ENCODE assay signal across 1 cellular context in the genomic region with DNA sequence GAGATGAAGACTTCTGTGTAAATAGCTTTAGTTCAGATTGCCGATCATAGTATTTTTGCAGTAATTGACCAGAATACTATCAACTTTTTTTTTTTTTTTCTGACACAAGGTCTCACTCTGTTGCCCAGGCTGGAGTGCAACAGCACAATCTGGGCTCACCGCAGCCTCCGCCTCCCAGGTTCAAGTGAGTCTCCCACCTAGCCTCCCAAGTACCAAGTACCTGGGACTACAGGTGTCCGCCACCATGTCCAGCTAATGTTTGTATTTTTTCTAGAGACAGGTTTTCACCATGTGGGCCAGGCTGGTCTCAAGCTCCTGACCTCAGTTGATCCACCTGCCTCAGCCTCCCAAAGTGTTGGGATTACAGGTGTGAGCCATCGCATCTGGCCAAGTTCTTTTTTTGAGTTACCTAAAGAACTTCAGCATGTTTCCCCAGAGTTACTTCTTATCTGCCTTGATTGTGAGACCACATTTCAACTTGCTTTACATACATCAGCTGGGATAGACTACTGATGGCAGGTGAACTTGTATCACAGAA.
TF ChIP-seq lines count a peak whose summit lies in the region.

No MANE protein-coding gene starts in this region.

TF ChIP-seq in HepG2, 621 proteins besides CTCF, POLR2A, EP300 and RAD21 (continued from another document and continues in another):
- TF ChIP-seq, protein P1, sequence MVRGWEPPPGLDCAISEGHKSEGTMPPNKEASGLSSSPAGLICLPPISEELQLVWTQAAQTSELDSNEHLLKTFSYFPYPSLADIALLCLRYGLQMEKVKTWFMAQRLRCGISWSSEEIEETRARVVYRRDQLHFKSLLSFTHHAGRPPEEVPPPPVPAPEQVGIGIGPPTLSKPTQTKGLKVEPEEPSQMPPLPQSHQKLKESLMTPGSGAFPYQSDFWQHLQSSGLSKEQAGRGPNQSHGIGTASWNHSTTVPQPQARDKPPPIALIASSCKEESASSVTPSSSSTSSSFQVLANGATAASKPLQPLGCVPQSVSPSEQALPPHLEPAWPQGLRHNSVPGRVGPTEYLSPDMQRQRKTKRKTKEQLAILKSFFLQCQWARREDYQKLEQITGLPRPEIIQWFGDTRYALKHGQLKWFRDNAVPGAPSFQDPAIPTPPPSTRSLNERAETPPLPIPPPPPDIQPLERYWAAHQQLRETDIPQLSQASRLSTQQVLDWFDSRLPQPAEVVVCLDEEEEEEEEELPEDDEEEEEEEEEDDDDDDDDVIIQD (CRISPR knock-in tag; IDR thresholded peaks at IDR 0.05; ENCODE audit: low read depth): no peak
- no peak for TF ChIP-seq ZFP82 (CRISPR knock-in tag; IDR thresholded peaks at IDR 0.05; ENCODE audit: borderline replicate concordance)
- TF ChIP-seq EEA1 (CRISPR knock-in tag; IDR thresholded peaks at IDR 0.05; ENCODE audit: borderline replicate concordance): no peak
- TF ChIP-seq HDAC1 (CRISPR knock-in tag; IDR thresholded peaks at IDR 0.05): no peak
- TF ChIP-seq, protein P2, sequence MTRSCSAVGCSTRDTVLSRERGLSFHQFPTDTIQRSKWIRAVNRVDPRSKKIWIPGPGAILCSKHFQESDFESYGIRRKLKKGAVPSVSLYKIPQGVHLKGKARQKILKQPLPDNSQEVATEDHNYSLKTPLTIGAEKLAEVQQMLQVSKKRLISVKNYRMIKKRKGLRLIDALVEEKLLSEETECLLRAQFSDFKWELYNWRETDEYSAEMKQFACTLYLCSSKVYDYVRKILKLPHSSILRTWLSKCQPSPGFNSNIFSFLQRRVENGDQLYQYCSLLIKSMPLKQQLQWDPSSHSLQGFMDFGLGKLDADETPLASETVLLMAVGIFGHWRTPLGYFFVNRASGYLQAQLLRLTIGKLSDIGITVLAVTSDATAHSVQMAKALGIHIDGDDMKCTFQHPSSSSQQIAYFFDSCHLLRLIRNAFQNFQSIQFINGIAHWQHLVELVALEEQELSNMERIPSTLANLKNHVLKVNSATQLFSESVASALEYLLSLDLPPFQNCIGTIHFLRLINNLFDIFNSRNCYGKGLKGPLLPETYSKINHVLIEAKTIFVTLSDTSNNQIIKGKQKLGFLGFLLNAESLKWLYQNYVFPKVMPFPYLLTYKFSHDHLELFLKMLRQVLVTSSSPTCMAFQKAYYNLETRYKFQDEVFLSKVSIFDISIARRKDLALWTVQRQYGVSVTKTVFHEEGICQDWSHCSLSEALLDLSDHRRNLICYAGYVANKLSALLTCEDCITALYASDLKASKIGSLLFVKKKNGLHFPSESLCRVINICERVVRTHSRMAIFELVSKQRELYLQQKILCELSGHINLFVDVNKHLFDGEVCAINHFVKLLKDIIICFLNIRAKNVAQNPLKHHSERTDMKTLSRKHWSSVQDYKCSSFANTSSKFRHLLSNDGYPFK (CRISPR knock-in tag; IDR thresholded peaks at IDR 0.05; ENCODE audit: borderline replicate concordance): no peak
- no peak for TF ChIP-seq RELA (CRISPR knock-in tag; IDR thresholded peaks at IDR 0.05)
- no peak for TF ChIP-seq SP1 (IDR thresholded peaks at IDR 0.05)
- no peak for TF ChIP-seq SP1 (CRISPR knock-in tag; IDR thresholded peaks at IDR 0.05)
- TF ChIP-seq KAT7 (CRISPR knock-in tag; IDR thresholded peaks at IDR 0.05; ENCODE audit: borderline replicate concordance): 0 out of 2 replicates have a peak, but pooled peaks have one; percentile 23
- TF ChIP-seq SAP130 (CRISPR knock-in tag; IDR thresholded peaks at IDR 0.05; ENCODE audit: low read depth): peak; percentile 26; the same call in 1 of the 2 replicates
- no peak for TF ChIP-seq SMAD1 (CRISPR knock-in tag; IDR thresholded peaks at IDR 0.05; ENCODE audit: borderline replicate concordance, low read depth)
- TF ChIP-seq, protein P3, sequence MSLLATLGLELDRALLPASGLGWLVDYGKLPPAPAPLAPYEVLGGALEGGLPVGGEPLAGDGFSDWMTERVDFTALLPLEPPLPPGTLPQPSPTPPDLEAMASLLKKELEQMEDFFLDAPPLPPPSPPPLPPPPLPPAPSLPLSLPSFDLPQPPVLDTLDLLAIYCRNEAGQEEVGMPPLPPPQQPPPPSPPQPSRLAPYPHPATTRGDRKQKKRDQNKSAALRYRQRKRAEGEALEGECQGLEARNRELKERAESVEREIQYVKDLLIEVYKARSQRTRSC (CRISPR knock-in tag; IDR thresholded peaks at IDR 0.05; ENCODE audit: low read depth): no peak
- TF ChIP-seq, protein P4, sequence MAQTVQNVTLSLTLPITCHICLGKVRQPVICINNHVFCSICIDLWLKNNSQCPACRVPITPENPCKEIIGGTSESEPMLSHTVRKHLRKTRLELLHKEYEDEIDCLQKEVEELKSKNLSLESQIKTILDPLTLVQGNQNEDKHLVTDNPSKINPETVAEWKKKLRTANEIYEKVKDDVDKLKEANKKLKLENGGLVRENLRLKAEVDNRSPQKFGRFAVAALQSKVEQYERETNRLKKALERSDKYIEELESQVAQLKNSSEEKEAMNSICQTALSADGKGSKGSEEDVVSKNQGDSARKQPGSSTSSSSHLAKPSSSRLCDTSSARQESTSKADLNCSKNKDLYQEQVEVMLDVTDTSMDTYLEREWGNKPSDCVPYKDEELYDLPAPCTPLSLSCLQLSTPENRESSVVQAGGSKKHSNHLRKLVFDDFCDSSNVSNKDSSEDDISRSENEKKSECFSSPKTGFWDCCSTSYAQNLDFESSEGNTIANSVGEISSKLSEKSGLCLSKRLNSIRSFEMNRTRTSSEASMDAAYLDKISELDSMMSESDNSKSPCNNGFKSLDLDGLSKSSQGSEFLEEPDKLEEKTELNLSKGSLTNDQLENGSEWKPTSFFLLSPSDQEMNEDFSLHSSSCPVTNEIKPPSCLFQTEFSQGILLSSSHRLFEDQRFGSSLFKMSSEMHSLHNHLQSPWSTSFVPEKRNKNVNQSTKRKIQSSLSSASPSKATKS (CRISPR knock-in tag; IDR thresholded peaks at IDR 0.05): no peak
- peak; percentile 82 for TF ChIP-seq SSRP1 (CRISPR knock-in tag; IDR thresholded peaks at IDR 0.05)
- no peak for TF ChIP-seq MEIS2 (CRISPR knock-in tag; IDR thresholded peaks at IDR 0.05)
- no peak for TF ChIP-seq NFE2L2 (IDR thresholded peaks at IDR 0.05; ENCODE audit: low read length)
- TF ChIP-seq, protein P5, sequence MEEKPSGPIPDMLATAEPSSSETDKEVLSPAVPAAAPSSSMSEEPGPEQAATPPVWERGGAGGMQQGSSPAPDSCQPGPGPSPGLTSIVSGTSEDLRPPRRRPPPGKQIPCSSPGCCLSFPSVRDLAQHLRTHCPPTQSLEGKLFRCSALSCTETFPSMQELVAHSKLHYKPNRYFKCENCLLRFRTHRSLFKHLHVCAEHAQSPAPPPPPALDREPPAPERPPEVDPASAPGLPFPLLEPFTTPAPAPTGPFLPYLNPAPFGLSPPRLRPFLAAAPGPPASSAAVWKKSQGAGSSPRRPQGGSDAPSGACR (CRISPR knock-in tag; IDR thresholded peaks at IDR 0.05): no peak
- no peak for TF ChIP-seq MED13 (CRISPR knock-in tag; IDR thresholded peaks at IDR 0.05)
- TF ChIP-seq, protein P6, sequence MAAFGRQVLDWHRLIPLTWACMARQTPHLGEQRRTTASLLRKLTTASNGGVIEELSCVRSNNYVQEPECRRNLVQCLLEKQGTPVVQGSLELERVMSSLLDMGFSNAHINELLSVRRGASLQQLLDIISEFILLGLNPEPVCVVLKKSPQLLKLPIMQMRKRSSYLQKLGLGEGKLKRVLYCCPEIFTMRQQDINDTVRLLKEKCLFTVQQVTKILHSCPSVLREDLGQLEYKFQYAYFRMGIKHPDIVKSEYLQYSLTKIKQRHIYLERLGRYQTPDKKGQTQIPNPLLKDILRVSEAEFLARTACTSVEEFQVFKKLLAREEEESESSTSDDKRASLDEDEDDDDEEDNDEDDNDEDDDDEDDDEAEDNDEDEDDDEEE (CRISPR knock-in tag; IDR thresholded peaks at IDR 0.05): no peak
- TF ChIP-seq, protein P7, sequence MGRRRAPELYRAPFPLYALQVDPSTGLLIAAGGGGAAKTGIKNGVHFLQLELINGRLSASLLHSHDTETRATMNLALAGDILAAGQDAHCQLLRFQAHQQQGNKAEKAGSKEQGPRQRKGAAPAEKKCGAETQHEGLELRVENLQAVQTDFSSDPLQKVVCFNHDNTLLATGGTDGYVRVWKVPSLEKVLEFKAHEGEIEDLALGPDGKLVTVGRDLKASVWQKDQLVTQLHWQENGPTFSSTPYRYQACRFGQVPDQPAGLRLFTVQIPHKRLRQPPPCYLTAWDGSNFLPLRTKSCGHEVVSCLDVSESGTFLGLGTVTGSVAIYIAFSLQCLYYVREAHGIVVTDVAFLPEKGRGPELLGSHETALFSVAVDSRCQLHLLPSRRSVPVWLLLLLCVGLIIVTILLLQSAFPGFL (CRISPR knock-in tag; IDR thresholded peaks at IDR 0.05): no peak
- no peak for TF ChIP-seq ISL2 (CRISPR knock-in tag; IDR thresholded peaks at IDR 0.05)
- TF ChIP-seq, protein P8, sequence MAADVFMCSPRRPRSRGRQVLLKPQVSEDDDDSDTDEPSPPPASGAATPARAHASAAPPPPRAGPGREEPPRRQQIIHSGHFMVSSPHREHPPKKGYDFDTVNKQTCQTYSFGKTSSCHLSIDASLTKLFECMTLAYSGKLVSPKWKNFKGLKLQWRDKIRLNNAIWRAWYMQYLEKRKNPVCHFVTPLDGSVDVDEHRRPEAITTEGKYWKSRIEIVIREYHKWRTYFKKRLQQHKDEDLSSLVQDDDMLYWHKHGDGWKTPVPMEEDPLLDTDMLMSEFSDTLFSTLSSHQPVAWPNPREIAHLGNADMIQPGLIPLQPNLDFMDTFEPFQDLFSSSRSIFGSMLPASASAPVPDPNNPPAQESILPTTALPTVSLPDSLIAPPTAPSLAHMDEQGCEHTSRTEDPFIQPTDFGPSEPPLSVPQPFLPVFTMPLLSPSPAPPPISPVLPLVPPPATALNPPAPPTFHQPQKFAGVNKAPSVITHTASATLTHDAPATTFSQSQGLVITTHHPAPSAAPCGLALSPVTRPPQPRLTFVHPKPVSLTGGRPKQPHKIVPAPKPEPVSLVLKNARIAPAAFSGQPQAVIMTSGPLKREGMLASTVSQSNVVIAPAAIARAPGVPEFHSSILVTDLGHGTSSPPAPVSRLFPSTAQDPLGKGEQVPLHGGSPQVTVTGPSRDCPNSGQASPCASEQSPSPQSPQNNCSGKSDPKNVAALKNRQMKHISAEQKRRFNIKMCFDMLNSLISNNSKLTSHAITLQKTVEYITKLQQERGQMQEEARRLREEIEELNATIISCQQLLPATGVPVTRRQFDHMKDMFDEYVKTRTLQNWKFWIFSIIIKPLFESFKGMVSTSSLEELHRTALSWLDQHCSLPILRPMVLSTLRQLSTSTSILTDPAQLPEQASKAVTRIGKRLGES (CRISPR knock-in tag; IDR thresholded peaks at IDR 0.05; ENCODE audit: borderline replicate concordance): no peak
- TF ChIP-seq POLR2G (IDR thresholded peaks at IDR 0.05; ENCODE audit: low read depth, low read length): peak; percentile 50; the same call in 1 of the 2 replicates
- no peak for TF ChIP-seq KDM1A (CRISPR knock-in tag; IDR thresholded peaks at IDR 0.05)
- TF ChIP-seq SRSF9 (IDR thresholded peaks at IDR 0.05; ENCODE audit: borderline replicate concordance, insufficient read depth, low read depth, low read length, poor library complexity, severe bottlenecking): no peak
- no peak for TF ChIP-seq HNRNPLL (IDR thresholded peaks at IDR 0.05; ENCODE audit: low read depth, low read length, poor library complexity, severe bottlenecking)
- TF ChIP-seq, protein P9, sequence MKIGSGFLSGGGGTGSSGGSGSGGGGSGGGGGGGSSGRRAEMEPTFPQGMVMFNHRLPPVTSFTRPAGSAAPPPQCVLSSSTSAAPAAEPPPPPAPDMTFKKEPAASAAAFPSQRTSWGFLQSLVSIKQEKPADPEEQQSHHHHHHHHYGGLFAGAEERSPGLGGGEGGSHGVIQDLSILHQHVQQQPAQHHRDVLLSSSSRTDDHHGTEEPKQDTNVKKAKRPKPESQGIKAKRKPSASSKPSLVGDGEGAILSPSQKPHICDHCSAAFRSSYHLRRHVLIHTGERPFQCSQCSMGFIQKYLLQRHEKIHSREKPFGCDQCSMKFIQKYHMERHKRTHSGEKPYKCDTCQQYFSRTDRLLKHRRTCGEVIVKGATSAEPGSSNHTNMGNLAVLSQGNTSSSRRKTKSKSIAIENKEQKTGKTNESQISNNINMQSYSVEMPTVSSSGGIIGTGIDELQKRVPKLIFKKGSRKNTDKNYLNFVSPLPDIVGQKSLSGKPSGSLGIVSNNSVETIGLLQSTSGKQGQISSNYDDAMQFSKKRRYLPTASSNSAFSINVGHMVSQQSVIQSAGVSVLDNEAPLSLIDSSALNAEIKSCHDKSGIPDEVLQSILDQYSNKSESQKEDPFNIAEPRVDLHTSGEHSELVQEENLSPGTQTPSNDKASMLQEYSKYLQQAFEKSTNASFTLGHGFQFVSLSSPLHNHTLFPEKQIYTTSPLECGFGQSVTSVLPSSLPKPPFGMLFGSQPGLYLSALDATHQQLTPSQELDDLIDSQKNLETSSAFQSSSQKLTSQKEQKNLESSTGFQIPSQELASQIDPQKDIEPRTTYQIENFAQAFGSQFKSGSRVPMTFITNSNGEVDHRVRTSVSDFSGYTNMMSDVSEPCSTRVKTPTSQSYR (CRISPR knock-in tag; IDR thresholded peaks at IDR 0.05; ENCODE audit: borderline replicate concordance): no peak
- peak; percentile 72 for TF ChIP-seq ZNF121 (CRISPR knock-in tag; IDR thresholded peaks at IDR 0.05)
- no peak for TF ChIP-seq PRMT3 (CRISPR knock-in tag; IDR thresholded peaks at IDR 0.05; ENCODE audit: borderline replicate concordance, low read depth)
- TF ChIP-seq MYNN (CRISPR knock-in tag; IDR thresholded peaks at IDR 0.05; ENCODE audit: low read depth): no peak
- TF ChIP-seq CEBPG (CRISPR knock-in tag; IDR thresholded peaks at IDR 0.05): no peak
- TF ChIP-seq, protein P10, sequence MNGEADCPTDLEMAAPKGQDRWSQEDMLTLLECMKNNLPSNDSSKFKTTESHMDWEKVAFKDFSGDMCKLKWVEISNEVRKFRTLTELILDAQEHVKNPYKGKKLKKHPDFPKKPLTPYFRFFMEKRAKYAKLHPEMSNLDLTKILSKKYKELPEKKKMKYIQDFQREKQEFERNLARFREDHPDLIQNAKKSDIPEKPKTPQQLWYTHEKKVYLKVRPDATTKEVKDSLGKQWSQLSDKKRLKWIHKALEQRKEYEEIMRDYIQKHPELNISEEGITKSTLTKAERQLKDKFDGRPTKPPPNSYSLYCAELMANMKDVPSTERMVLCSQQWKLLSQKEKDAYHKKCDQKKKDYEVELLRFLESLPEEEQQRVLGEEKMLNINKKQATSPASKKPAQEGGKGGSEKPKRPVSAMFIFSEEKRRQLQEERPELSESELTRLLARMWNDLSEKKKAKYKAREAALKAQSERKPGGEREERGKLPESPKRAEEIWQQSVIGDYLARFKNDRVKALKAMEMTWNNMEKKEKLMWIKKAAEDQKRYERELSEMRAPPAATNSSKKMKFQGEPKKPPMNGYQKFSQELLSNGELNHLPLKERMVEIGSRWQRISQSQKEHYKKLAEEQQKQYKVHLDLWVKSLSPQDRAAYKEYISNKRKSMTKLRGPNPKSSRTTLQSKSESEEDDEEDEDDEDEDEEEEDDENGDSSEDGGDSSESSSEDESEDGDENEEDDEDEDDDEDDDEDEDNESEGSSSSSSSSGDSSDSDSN (CRISPR knock-in tag; IDR thresholded peaks at IDR 0.05): 0 out of 2 replicates have a peak, but pooled peaks have one; percentile 19
- TF ChIP-seq ZNF776 (CRISPR knock-in tag; IDR thresholded peaks at IDR 0.05): no peak
- TF ChIP-seq ZNF446 (CRISPR knock-in tag; IDR thresholded peaks at IDR 0.05): no peak
- TF ChIP-seq RBFOX2 (IDR thresholded peaks at IDR 0.05; ENCODE audit: low read depth, low read length): 0 out of 2 replicates have a peak, but pooled peaks have one; percentile 34
